Comparison of ENCODE assay signal across 8 cellular contexts in genomic region chr12:82650627-82651337, GRCh38. TPM values are rescaled to one million over a fixed set of nuclear protein-coding genes. Genes with fewer than 3 reads are reported as not detected.
DNase-seq lines count a peak whose midpoint lies in the region; ATAC-seq lines count a peak whose summit lies in the region.

No MANE protein-coding gene starts in this region.

- peak; percentile 54 for DNase-seq in ACHN
- peak; percentile 95 for DNase-seq in SK-MEL-5 (ENCODE audit: low read depth, low spot score)
- peak; percentile 85 for DNase-seq in islet precursor cell
- DNase-seq in NCI-H526 (lab: John Stamatoyannopoulos, UW): no peak
- no peak for DNase-seq in posterior vena cava (ENCODE audit: low spot score)
- DNase-seq in occipital lobe (lab: John Stamatoyannopoulos, UW): no peak

- ATAC-seq in GM18907 (IDR thresholded peaks at IDR 0.05; ENCODE audit: unreplicated experiment): peak; percentile 97
- ATAC-seq in HG03045 (IDR thresholded peaks at IDR 0.05; ENCODE audit: unreplicated experiment): peak; percentile 86

- intact Hi-C loops in posterior vena cava (cut with DNase I): no loop called here

- in situ Hi-C loops in ACHN (cut with HindIII; ENCODE audit: low pct_ligation_motif_present, low pct_unique_long_range_greater_than_20kb, low sequenced_read_pairs) (no loop called here), SK-MEL-5 (cut with HindIII; ENCODE audit: low pct_unique_long_range_greater_than_20kb, low sequenced_read_pairs) (no loop called here)

RNA-seq across cellular contexts. Expression of gene TMTC2, which starts 35.9 kb away (rescaled TPM):
- 17.3 and 17.8 TPM in 2 replicates for total RNA-seq in SK-MEL-5 (2014; rRNA removed; shearing (Covaris generic))
- polyA plus RNA-seq in SK-MEL-5 (2015; cell fraction: cytosol; rRNA removed): 36.6 and 46.4 TPM in 2 replicates
- 64.9 and 99.8 TPM in 2 replicates for polyA plus RNA-seq in SK-MEL-5 (2015; cell fraction: nucleus; rRNA removed)
- total RNA-seq in posterior vena cava: 1 to 10 TPM; 5.5 to 7.1 TPM
- total RNA-seq in occipital lobe: 22.9 TPM

Comparison
In these comparisons a context has a peak if more than half of its experiments do, and no peak if none do; other contexts are left out.
1. DNase-seq: peak in ACHN (single experiment), SK-MEL-5 (single experiment) and islet precursor cell (single experiment); none in NCI-H526 (0 of 2), posterior vena cava (single experiment) and occipital lobe (single experiment).